9 cellular contexts compared by ENCODE assay signal in genomic region chr3:43997788-43998373, GRCh38.
A peak's percentile ranks its signal among the peaks of the same experiment; 100 is the strongest.
DNase-seq lines count a peak whose midpoint lies in the region; ATAC-seq, FAIRE-seq and TF ChIP-seq lines count a peak whose summit lies in the region.
"Had no signal": no experiment of that assay in that cellular context is flagged by ENCODE, and none has a peak within 500 bp of the region (broad histone marks: within the 10 kb centered on the region; RNA-seq: fewer than 3 reads in every experiment).

No MANE protein-coding gene starts in this region.

- H3K79me2 ChIP-seq in astrocyte (ENCODE audit: insufficient read depth, low read length), result no peaks in the 10 kb centered on the region

- no peak overlapping the region for H3K9ac ChIP-seq in astrocyte (ENCODE audit: low read length)

- no peak overlapping the region for H3K27ac ChIP-seq in astrocyte (ENCODE audit: low read depth, low read length)
- H3K27ac ChIP-seq: sigmoid colon had no signal

- H3K4me2 ChIP-seq in astrocyte (ENCODE audit: low read length), result peak overlapping the region; percentile 89

- no peaks in the 10 kb centered on the region for H3K9me3 ChIP-seq in astrocyte (ENCODE audit: insufficient read depth, low read depth, low read length)

- H3K9me3 Mint-ChIP-seq in astrocyte (ENCODE audit: unreplicated experiment) (no peaks in the 10 kb centered on the region), memory B cell (no peaks in the 10 kb centered on the region)

- ATAC-seq in memory B cell (ENCODE audit: low read depth), result peak; percentile 14
- no peak for ATAC-seq in HG03520 (IDR thresholded peaks at IDR 0.05; ENCODE audit: unreplicated experiment)
- ATAC-seq in GM19328 (IDR thresholded peaks at IDR 0.05; ENCODE audit: unreplicated experiment), result no peak
- ATAC-seq in HG03571 (IDR thresholded peaks at IDR 0.05; ENCODE audit: unreplicated experiment), result no peak

- DNase-seq in AG04449 (ENCODE audit: low read depth, low spot score) (no peak), H7 (peak; percentile 68), astrocyte (ENCODE audit: low read depth) (no peak), memory B cell (ENCODE audit: low spot score in 2 of 2) (peak in 1 of 2 donors; percentile 16), NCI-H748 (lab: John Stamatoyannopoulos, UW; ENCODE audit: unreplicated experiment) (no peak)
- DNase-seq: sigmoid colon had no signal

- peaks cover 74% of the 10 kb centered on the region for H3K27me3 ChIP-seq in H7 (ENCODE audit: control insufficient read depth, insufficient read depth, low read length)
- H3K27me3 ChIP-seq in astrocyte (ENCODE audit: insufficient read depth, low read length), result peaks cover 57% of the 10 kb centered on the region

- peak overlapping the region; percentile 89 for H2AFZ ChIP-seq in astrocyte (ENCODE audit: low read depth, low read length)

- no peaks in the 10 kb centered on the region for H4K20me1 ChIP-seq in astrocyte (ENCODE audit: insufficient read depth, low read length)

- H3K4me3 ChIP-seq in AG04449 (ENCODE audit: low read depth, low read length) (peak overlapping the region; percentile 89), H7 (ENCODE audit: insufficient read depth, low read depth, low read length) (peak overlapping the region; percentile 68), astrocyte (ENCODE audit: insufficient read depth, low read depth, low read length) (peak overlapping the region; percentile 64)

- FAIRE-seq in astrocyte (lab: Jason Lieb, UNC), result no peak

- peaks cover 37% of the 10 kb centered on the region for H3K4me1 ChIP-seq in astrocyte (ENCODE audit: insufficient read depth, low read length)

- H3K36me3 ChIP-seq in H7 (replicated peaks; ENCODE audit: control insufficient read depth, insufficient read depth, low read length), result no peaks in the 10 kb centered on the region
- no peaks in the 10 kb centered on the region for H3K36me3 ChIP-seq in astrocyte (ENCODE audit: insufficient read depth, low read length)
- H3K36me3 ChIP-seq: sigmoid colon had no signal

- H3K27me3 Mint-ChIP-seq in astrocyte (ENCODE audit: low read depth, unreplicated experiment) (peaks cover 38% of the 10 kb centered on the region), memory B cell (peaks cover 30% of the 10 kb centered on the region)

- H3K4me1 Mint-ChIP-seq in astrocyte (ENCODE audit: low read depth, unreplicated experiment), result peaks cover 28% of the 10 kb centered on the region
- H3K4me1 Mint-ChIP-seq in memory B cell, result peaks cover 45% of the 10 kb centered on the region

- TF ChIP-seq CTCF in AG04449 (IDR thresholded peaks at IDR 0.05; ENCODE audit: insufficient read depth, low read length, missing control alignments) (no peak), astrocyte (IDR thresholded peaks at IDR 0.05; ENCODE audit: insufficient read depth, low read depth, low read length) (no peak)

- CTCF ChIA-PET in AG04449 (lab: Yijun Ruan, JAX), result interaction anchor here (0.9 to 1.0 kb wide), 2 partner anchors 229 to 231 kb away, joined by 3 to 4 read pairs; no protein-coding TSS in a partner anchor

- no peaks in the 10 kb centered on the region for H3K36me3 Mint-ChIP-seq in astrocyte (ENCODE audit: low read depth, unreplicated experiment)
- H3K36me3 Mint-ChIP-seq in memory B cell, result no peaks in the 10 kb centered on the region

- peak overlapping the region; percentile 91 for H3K4me3 Mint-ChIP-seq in astrocyte (ENCODE audit: unreplicated experiment)
- peak overlapping the region; percentile 85 for H3K4me3 Mint-ChIP-seq in memory B cell

- POLR2A ChIA-PET in AG04449 (lab: Yijun Ruan, JAX), result no interaction called here

- H3K27ac Mint-ChIP-seq in astrocyte (ENCODE audit: unreplicated experiment) (peak overlapping the region; percentile 88), memory B cell (peak overlapping the region; percentile 45)
